Comparison of ENCODE assay signal across 19 cellular contexts in the genomic region with DNA sequence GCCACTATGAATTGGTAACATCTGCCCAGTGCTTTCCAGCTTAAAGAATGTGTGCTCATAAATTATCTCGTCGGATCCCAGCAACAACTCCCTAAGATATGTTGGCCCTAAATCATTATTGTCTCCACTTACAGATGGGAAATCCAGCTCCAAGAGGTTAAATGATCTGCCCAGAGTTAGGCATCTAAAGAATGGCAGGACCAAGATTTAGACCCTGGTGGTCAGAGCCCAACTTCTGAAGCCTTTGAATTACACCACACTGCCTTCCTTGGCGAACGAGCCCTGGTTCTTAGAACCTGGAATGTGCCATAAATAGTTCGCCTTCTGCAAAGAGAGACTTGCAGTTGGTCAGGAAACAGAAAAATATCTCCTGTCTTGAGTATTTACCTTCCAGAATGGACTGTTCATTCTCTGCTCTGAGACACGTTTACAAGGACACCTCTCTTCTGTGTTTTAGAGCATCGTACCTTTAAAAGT. TPM values are rescaled to one million over a fixed set of nuclear protein-coding genes. Genes with fewer than 3 reads are reported as not detected.
DNase-seq lines count a peak whose midpoint lies in the region; TF ChIP-seq lines count a peak whose summit lies in the region.
"Had no signal": no experiment of that assay in that cellular context is flagged by ENCODE, and none has a peak within 500 bp of the region (broad histone marks: within the 10 kb centered on the region; RNA-seq: fewer than 3 reads in every experiment).

No MANE protein-coding gene starts in this region.

- no peaks in the 10 kb centered on the region for H4K20me1 ChIP-seq in hepatocyte (ENCODE audit: insufficient read depth, poor library complexity, severe bottlenecking)
- no peaks in the 10 kb centered on the region for H4K20me1 ChIP-seq in osteoblast (ENCODE audit: insufficient read depth, low read length)

- no peaks in the 10 kb centered on the region for H3K36me3 Mint-ChIP-seq in activated CD4-positive, alpha-beta memory T cell treated with anti-CD3 and anti-CD28 coated beads for 36 hours

- H3K4me2 ChIP-seq in hepatocyte (no peak overlapping the region), osteoblast (ENCODE audit: insufficient read depth, low read length) (no peak overlapping the region)

- H3K9me2 ChIP-seq in hepatocyte (replicated peaks; ENCODE audit: insufficient read depth): no peaks in the 10 kb centered on the region

- no peak overlapping the region for H3K4me3 Mint-ChIP-seq in activated CD4-positive, alpha-beta memory T cell treated with anti-CD3 and anti-CD28 coated beads for 36 hours

- no peaks in the 10 kb centered on the region for H3K79me2 ChIP-seq in hepatocyte
- no peaks in the 10 kb centered on the region for H3K79me2 ChIP-seq in osteoblast (ENCODE audit: insufficient read depth, low read length)

- H3K4me3 ChIP-seq in hepatocyte (no peak overlapping the region), osteoblast (ENCODE audit: insufficient read depth, low read length) (no peak overlapping the region)
- H3K4me3 ChIP-seq: HAP-1, SJSA1 had no signal

- no peaks in the 10 kb centered on the region for H3K4me1 Mint-ChIP-seq in activated CD4-positive, alpha-beta memory T cell treated with anti-CD3 and anti-CD28 coated beads for 36 hours (ENCODE audit: low read depth)

- H3K4me1 ChIP-seq in hepatocyte (ENCODE audit: insufficient read depth) (peaks cover 30% of the 10 kb centered on the region), osteoblast (ENCODE audit: insufficient read depth, low read length) (no peaks in the 10 kb centered on the region)
- H3K4me1 ChIP-seq: HAP-1 had no signal

- WGBS in hepatocyte (ENCODE audit: low lambda C conversion rate, missing lambda C conversion rate): 40% methylated on average over 7 of the region's 7 CpGs

- H3K27ac Mint-ChIP-seq in activated CD4-positive, alpha-beta memory T cell treated with anti-CD3 and anti-CD28 coated beads for 36 hours: no peak overlapping the region

- H2AFZ ChIP-seq in hepatocyte (no peak overlapping the region), osteoblast (ENCODE audit: low read length) (no peak overlapping the region)

- H3K9me3 Mint-ChIP-seq in activated CD4-positive, alpha-beta memory T cell treated with anti-CD3 and anti-CD28 coated beads for 36 hours: no peaks in the 10 kb centered on the region

- H3K27me3 Mint-ChIP-seq in activated CD4-positive, alpha-beta memory T cell treated with anti-CD3 and anti-CD28 coated beads for 36 hours: peaks cover 5% of the 10 kb centered on the region

- TF ChIP-seq CTCF in VCaP (conservative IDR thresholded peaks at IDR 0.05): no peak
- TF ChIP-seq CTCF in hepatocyte (IDR thresholded peaks at IDR 0.05; ENCODE audit: poor library complexity): no peak
- no peak for TF ChIP-seq CTCF in osteoblast (IDR thresholded peaks at IDR 0.05; ENCODE audit: extremely low read depth, low read depth, low read length)

- POLR2A ChIA-PET in activated CD4-positive, alpha-beta memory T cell treated with anti-CD3 and anti-CD28 coated beads for 36 hours (lab: Charles Lee): no interaction called here

- H3K36me3 ChIP-seq in hepatocyte (replicated peaks; ENCODE audit: insufficient read depth, low read depth) (no peaks in the 10 kb centered on the region), osteoblast (ENCODE audit: insufficient read depth, low read length) (no peaks in the 10 kb centered on the region)
- H3K36me3 ChIP-seq: HAP-1, SJSA1 had no signal

- H3K27me3 ChIP-seq in hepatocyte (no peaks in the 10 kb centered on the region), osteoblast (ENCODE audit: insufficient read depth, low read length) (peaks cover 46% of the 10 kb centered on the region)

- DNase-seq in EH (ENCODE audit: low read depth): peak; percentile 29
- DNase-seq in hepatocyte (ENCODE audit: low spot score): no peak
- DNase-seq in osteoblast (ENCODE audit: insufficient read length, low spot score, missing footprints): peak; percentile 76
- DNase-seq in stimulated activated CD4-positive, alpha-beta T cell treated with anti-CD3 and anti-CD28 coated beads, Interleukin-1b, Interleukin-23, amount 100 ng/mL, for 48 hours: no peak
- no peak for DNase-seq in hypothalamus (lab: John Stamatoyannopoulos, UW)
- no peak for DNase-seq in activated CD4-positive, alpha-beta T cell treated with anti-CD3 and anti-CD28 coated beads, Interleukin-2, amount 50 U/mL, for 4 hours
- no peak for DNase-seq in activated CD4-positive, alpha-beta memory T cell treated with anti-CD3 and anti-CD28 coated beads for 36 hours
- DNase-seq: COR-L47, EL, NCI-H1436, NCI-H2029 treated with DMSO at 0.1 percent for 48 hours, NCI-H2171 treated with DMSO at 0.1 percent for 48 hours, NCI-H446 treated with DMSO at 0.1 percent for 48 hours, PC-3 had no signal

- H3K9me3 ChIP-seq in hepatocyte (ENCODE audit: low read depth) (no peaks in the 10 kb centered on the region), osteoblast (ENCODE audit: low read depth, low read length) (no peaks in the 10 kb centered on the region)
- H3K9me3 ChIP-seq: HAP-1, SJSA1 had no signal

- CTCF ChIA-PET in activated CD4-positive, alpha-beta memory T cell treated with anti-CD3 and anti-CD28 coated beads for 36 hours (lab: Charles Lee): interaction anchor here (3.0 to 12.9 kb wide), 2 partner anchors 94 to 140 kb away, joined by 11 to 249 read pairs; no protein-coding TSS in a partner anchor

- intact Hi-C loops in activated CD4-positive, alpha-beta memory T cell treated with anti-CD3 and anti-CD28 coated beads for 36 hours (cut with micrococcal nuclease): no loop called here

- H3K27ac ChIP-seq in VCaP (peak overlapping the region; percentile 38), hepatocyte (peak overlapping the region; percentile 44), osteoblast (ENCODE audit: low read depth, low read length) (no peak overlapping the region)
- H3K27ac ChIP-seq: HL-60, SJSA1 had no signal

RNA-seq across cellular contexts. Expression of a gene that starts 20.2 kb away (rescaled TPM):
- 4.8 and 5.1 TPM in 2 replicates for total RNA-seq in hepatocyte
- polyA plus RNA-seq in hepatocyte: 14.6 and 16.5 TPM in 2 replicates
- 1.2 and 2.5 TPM in 2 replicates for total RNA-seq in osteoblast
- 1 to 10 TPM; 2.6 to 4.1 TPM for total RNA-seq in activated CD4-positive, alpha-beta memory T cell treated with anti-CD3 and anti-CD28 coated beads for 36 hours

RNA-seq across cellular contexts. Expression of a gene that starts 56.4 kb away (rescaled TPM):
- total RNA-seq in hepatocyte (11.7 and 18.3 TPM in 2 replicates), osteoblast (5.8 and 8.3 TPM in 2 replicates)
- 19.8 and 25.6 TPM in 2 replicates for polyA plus RNA-seq in hepatocyte
- total RNA-seq in activated CD4-positive, alpha-beta memory T cell treated with anti-CD3 and anti-CD28 coated beads for 36 hours: 1 to 10 TPM in 1 of 2 experiments, under 1 TPM in 1; 0.93 to 1.1 TPM
- total RNA-seq: A673, PC-3 had no signal

Comparison
In these comparisons a context has a peak if more than half of its experiments do, and no peak if none do; other contexts are left out.
1. DNase-seq: peak in EH (single experiment) and osteoblast (single experiment); none in hepatocyte (single experiment), stimulated activated CD4-positive, alpha-beta T cell treated with anti-CD3 and anti-CD28 coated beads, Interleukin-1b, Interleukin-23, amount 100 ng/mL, for 48 hours (single experiment), hypothalamus (0 of 51), activated CD4-positive, alpha-beta T cell treated with anti-CD3 and anti-CD28 coated beads, Interleukin-2, amount 50 U/mL, for 4 hours (0 of 2) and activated CD4-positive, alpha-beta memory T cell treated with anti-CD3 and anti-CD28 coated beads for 36 hours (single experiment).